ENCODE assay signal across 1 cellular context in the genomic region with DNA sequence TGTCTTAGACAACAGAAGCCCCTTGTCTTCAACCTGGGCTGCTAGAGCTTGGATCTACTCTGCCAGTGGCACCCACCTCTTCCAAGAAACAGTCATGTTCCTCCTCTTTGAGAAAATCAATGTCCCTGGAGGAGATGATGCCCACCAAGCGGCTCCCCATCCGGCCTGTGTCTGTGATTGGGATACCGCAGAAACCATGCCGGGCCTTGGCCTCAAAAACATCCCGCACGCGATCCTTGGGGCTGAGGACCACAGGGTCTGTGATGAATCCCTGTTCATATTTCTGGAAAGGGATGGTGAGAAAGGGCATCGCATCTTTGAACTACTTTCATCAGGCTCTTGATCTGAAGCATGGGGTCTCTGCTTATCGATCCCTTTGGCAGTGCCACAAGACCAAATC.
TF ChIP-seq lines count a peak whose summit lies in the region.

No MANE protein-coding gene starts in this region.

TF ChIP-seq in endothelial cell of umbilical vein, 7 proteins besides CTCF, POLR2A, EP300 and RAD21:
- TF ChIP-seq FOS (IDR thresholded peaks at IDR 0.05; ENCODE audit: borderline replicate concordance, insufficient read depth, low read length) (no peak), GATA2 (IDR thresholded peaks at IDR 0.05; ENCODE audit: insufficient read depth, insufficient read length, low read depth, low read length) (no peak), EZH2 (IDR thresholded peaks at IDR 0.05; ENCODE audit: borderline replicate concordance, low read depth, low read length, severe bottlenecking) (no peak), MYC (IDR thresholded peaks at IDR 0.05; ENCODE audit: low read depth, low read length) (no peak), JUN (IDR thresholded peaks at IDR 0.05; ENCODE audit: borderline replicate concordance, insufficient read depth, insufficient read length, low read depth) (no peak), POLR2AphosphoS5 (IDR thresholded peaks at IDR 0.05; ENCODE audit: insufficient read depth, low read depth, low read length) (no peak)
- TF ChIP-seq, protein P1, sequence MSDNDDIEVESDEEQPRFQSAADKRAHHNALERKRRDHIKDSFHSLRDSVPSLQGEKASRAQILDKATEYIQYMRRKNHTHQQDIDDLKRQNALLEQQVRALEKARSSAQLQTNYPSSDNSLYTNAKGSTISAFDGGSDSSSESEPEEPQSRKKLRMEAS (IDR thresholded peaks at IDR 0.05; ENCODE audit: insufficient read depth, insufficient read length): no peak
